ENCODE assay signal across 36 cellular contexts in the genomic region with DNA sequence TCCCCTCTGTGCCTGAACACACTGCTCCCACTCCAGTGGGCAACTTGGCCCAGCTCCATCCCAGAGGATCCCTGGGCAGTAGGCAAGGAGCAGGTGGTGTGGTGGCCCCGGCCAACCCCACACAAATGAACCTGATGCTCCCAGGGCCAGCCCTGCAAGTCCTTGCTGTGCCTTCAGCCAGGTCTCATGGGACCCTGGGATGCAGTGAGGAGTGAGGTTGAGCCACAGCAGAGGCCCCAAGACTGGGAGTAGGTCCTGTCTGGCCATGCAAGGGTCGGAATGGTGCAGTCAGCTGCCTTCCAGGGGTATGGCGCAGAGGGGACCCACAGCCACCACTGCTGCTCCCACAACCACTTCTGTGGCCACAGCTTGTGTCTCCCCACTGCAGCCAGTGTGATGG.
"Had no signal": no experiment of that assay in that cellular context is flagged by ENCODE, and none has a peak within 500 bp of the region (broad histone marks: within the 10 kb centered on the region; RNA-seq: fewer than 3 reads in every experiment).

No MANE protein-coding gene starts in this region.

- H3K27ac ChIP-seq: ascending aorta, breast epithelium, cardiac muscle cell, coronary artery, dorsolateral prefrontal cortex, gastrocnemius medialis, WERI-Rb-1 had no signal

- H3K4me1 ChIP-seq: ascending aorta, breast epithelium, gastrocnemius medialis had no signal

- DNase-seq: activated B cell treated with CpG ODN at 0.5 μM for 24 hours; activated CD4-positive, alpha-beta memory T cell treated with anti-CD3 and anti-CD28 coated beads for 36 hours; activated CD4-positive, alpha-beta T cell treated with anti-CD3 and anti-CD28 coated beads for 36 hours; activated CD4-positive, alpha-beta T cell treated with anti-CD3 and anti-CD28 coated beads, Interleukin-2, amount 10 ng/mL, durations not matched to agents 24 days and 14 days; activated CD8-positive, alpha-beta memory T cell treated with anti-CD3 and anti-CD28 coated beads, Interleukin-2, amount 10 ng/mL, durations not matched to agents 7 days and 5 days; activated CD8-positive, alpha-beta memory T cell treated with anti-CD3 and anti-CD28 coated beads, Interleukin-2, amount 50 U/mL, for 4 hours; activated CD8-positive, alpha-beta T cell treated with anti-CD3 and anti-CD28 coated beads, Interleukin-2, amount 10 ng/mL, durations not matched to agents 7 days and 5 days; activated effector memory CD4-positive, alpha-beta T cell treated with Interleukin-2 at 50 U/mL for 16 hours; activated gamma-delta T cell treated with Interleukin-2 at 50 U/mL for 16 hours; activated naive CD4-positive, alpha-beta T cell treated with anti-CD3 and anti-CD28 coated beads, Interleukin-2, amount 50 U/mL, for 16 hours; activated naive CD4-positive, alpha-beta T cell treated with Interleukin-2 at 50 U/mL for 16 hours; activated T-cell treated with anti-CD3 and anti-CD28 coated beads, Interleukin-2, amount 50 U/mL, for 24 hours; amygdala; central memory CD4-positive, alpha-beta T cell; cerebellar nuclear complex; dorsolateral prefrontal cortex; effector memory CD4-positive, alpha-beta T cell; endodermal cell; foreskin fibroblast; gastrocnemius medialis; glutamatergic neuron; SW 1271; T-cell; T1000; WERI-Rb-1 had no signal

- H3K9me3 Mint-ChIP-seq: activated B cell treated with CpG ODN at 0.5 μM for 24 hours; activated CD4-positive, alpha-beta memory T cell treated with anti-CD3 and anti-CD28 coated beads for 36 hours; activated CD4-positive, alpha-beta T cell treated with anti-CD3 and anti-CD28 coated beads, Interleukin-2, amount 10 ng/mL, durations not matched to agents 24 days and 14 days; activated T-cell treated with anti-CD3 and anti-CD28 coated beads, Interleukin-2, amount 50 U/mL, for 24 hours; dendritic cell treated with granulocyte-macrophage colony-stimulating factor and Interleukin-4, amounts not matched to agents 40 ng/mL and 50 ng/mL, for 4 days; endodermal cell; T-cell; T-helper 1 cell treated with Interleukin-12 subunit alpha and Interleukin-12 subunit beta and Interleukin-4 antibody, amounts not matched to agents 30 μg/mL and 1 μg/mL, for 36 hours; T-helper 2 cell treated with Interferon-gamma antibody and Interleukin-4, amounts not matched to agents 5 μg/mL and 100 μg/mL, for 36 hours had no signal

- H3K27ac Mint-ChIP-seq: activated B cell treated with CpG ODN at 0.5 μM for 24 hours; activated CD4-positive, alpha-beta memory T cell treated with anti-CD3 and anti-CD28 coated beads for 36 hours; activated CD4-positive, alpha-beta T cell treated with anti-CD3 and anti-CD28 coated beads for 36 hours; activated CD4-positive, alpha-beta T cell treated with anti-CD3 and anti-CD28 coated beads, Interleukin-2, amount 10 ng/mL, durations not matched to agents 24 days and 14 days; activated CD8-positive, alpha-beta memory T cell treated with anti-CD3 and anti-CD28 coated beads, Interleukin-2, amount 10 ng/mL, durations not matched to agents 7 days and 5 days; activated CD8-positive, alpha-beta T cell treated with anti-CD3 and anti-CD28 coated beads, Interleukin-2, amount 10 ng/mL, durations not matched to agents 7 days and 5 days; activated naive CD8-positive, alpha-beta T cell; activated T-cell treated with anti-CD3 and anti-CD28 coated beads, Interleukin-2, amount 50 U/mL, for 24 hours; activated T-helper 17 cell treated with anti-CD3 and anti-CD28 coated beads, Interleukin-2, amount 50 U/mL, for 72 hours; brain; dendritic cell treated with granulocyte-macrophage colony-stimulating factor and Interleukin-4, amounts not matched to agents 40 ng/mL and 50 ng/mL, for 4 days; endodermal cell; T-cell; T-helper 1 cell treated with Interleukin-12 subunit alpha and Interleukin-12 subunit beta and Interleukin-4 antibody, amounts not matched to agents 30 μg/mL and 1 μg/mL, for 36 hours; T-helper 2 cell treated with Interferon-gamma antibody and Interleukin-4, amounts not matched to agents 5 μg/mL and 100 μg/mL, for 36 hours had no signal

- H3K36me3 Mint-ChIP-seq: activated CD4-positive, alpha-beta memory T cell treated with anti-CD3 and anti-CD28 coated beads for 36 hours; activated CD8-positive, alpha-beta memory T cell treated with anti-CD3 and anti-CD28 coated beads, Interleukin-2, amount 10 ng/mL, durations not matched to agents 7 days and 5 days; activated naive CD8-positive, alpha-beta T cell; brain; T-cell had no signal

- H3K27me3 ChIP-seq: ascending aorta, breast epithelium, cardiac muscle cell, dorsolateral prefrontal cortex, gastrocnemius medialis had no signal

- H3K9me3 ChIP-seq: ascending aorta, gastrocnemius medialis had no signal

- H3K27me3 Mint-ChIP-seq: activated B cell treated with CpG ODN at 0.5 μM for 24 hours; activated CD4-positive, alpha-beta T cell treated with anti-CD3 and anti-CD28 coated beads, Interleukin-2, amount 10 ng/mL, durations not matched to agents 24 days and 14 days; activated CD8-positive, alpha-beta memory T cell treated with anti-CD3 and anti-CD28 coated beads, Interleukin-2, amount 10 ng/mL, durations not matched to agents 7 days and 5 days; dendritic cell treated with granulocyte-macrophage colony-stimulating factor and Interleukin-4, amounts not matched to agents 40 ng/mL and 50 ng/mL, for 4 days had no signal

- H3K4me3 Mint-ChIP-seq: activated B cell treated with CpG ODN at 0.5 μM for 24 hours; activated CD4-positive, alpha-beta memory T cell treated with anti-CD3 and anti-CD28 coated beads for 36 hours; activated CD4-positive, alpha-beta T cell treated with anti-CD3 and anti-CD28 coated beads for 36 hours; activated CD4-positive, alpha-beta T cell treated with anti-CD3 and anti-CD28 coated beads, Interleukin-2, amount 10 ng/mL, durations not matched to agents 24 days and 14 days; activated CD8-positive, alpha-beta memory T cell treated with anti-CD3 and anti-CD28 coated beads, Interleukin-2, amount 10 ng/mL, durations not matched to agents 7 days and 5 days; activated CD8-positive, alpha-beta T cell treated with anti-CD3 and anti-CD28 coated beads, Interleukin-2, amount 10 ng/mL, durations not matched to agents 7 days and 5 days; activated naive CD8-positive, alpha-beta T cell; activated T-cell treated with anti-CD3 and anti-CD28 coated beads, Interleukin-2, amount 50 U/mL, for 24 hours; activated T-helper 17 cell treated with anti-CD3 and anti-CD28 coated beads, Interleukin-2, amount 50 U/mL, for 72 hours; brain; dendritic cell treated with granulocyte-macrophage colony-stimulating factor and Interleukin-4, amounts not matched to agents 40 ng/mL and 50 ng/mL, for 4 days; endodermal cell; T-cell; T-helper 1 cell treated with Interleukin-12 subunit alpha and Interleukin-12 subunit beta and Interleukin-4 antibody, amounts not matched to agents 30 μg/mL and 1 μg/mL, for 36 hours; T-helper 2 cell treated with Interferon-gamma antibody and Interleukin-4, amounts not matched to agents 5 μg/mL and 100 μg/mL, for 36 hours had no signal

- H3K4me3 ChIP-seq: ascending aorta, breast epithelium, cardiac muscle cell, coronary artery, dorsolateral prefrontal cortex, gastrocnemius medialis had no signal

- H3K4me1 Mint-ChIP-seq: activated B cell treated with CpG ODN at 0.5 μM for 24 hours; activated CD4-positive, alpha-beta T cell treated with anti-CD3 and anti-CD28 coated beads for 36 hours; activated CD4-positive, alpha-beta T cell treated with anti-CD3 and anti-CD28 coated beads, Interleukin-2, amount 10 ng/mL, durations not matched to agents 24 days and 14 days; activated CD8-positive, alpha-beta memory T cell treated with anti-CD3 and anti-CD28 coated beads, Interleukin-2, amount 10 ng/mL, durations not matched to agents 7 days and 5 days; activated T-helper 17 cell treated with anti-CD3 and anti-CD28 coated beads, Interleukin-2, amount 50 U/mL, for 72 hours; endodermal cell; T-cell had no signal

- ATAC-seq: activated CD4-positive, alpha-beta T cell treated with anti-CD3 and anti-CD28 coated beads for 36 hours; activated CD8-positive, alpha-beta memory T cell treated with anti-CD3 and anti-CD28 coated beads, Interleukin-2, amount 10 ng/mL, durations not matched to agents 7 days and 5 days; activated CD8-positive, alpha-beta T cell treated with anti-CD3 and anti-CD28 coated beads, Interleukin-2, amount 10 ng/mL, durations not matched to agents 7 days and 5 days; activated T-helper 17 cell treated with anti-CD3 and anti-CD28 coated beads, Interleukin-2, amount 50 U/mL, for 72 hours; esophagus mucosa; gastrocnemius medialis had no signal

- H3K36me3 ChIP-seq: ascending aorta, breast epithelium, cardiac muscle cell, gastrocnemius medialis, WERI-Rb-1 had no signal
